In genomic region chr3:80770106-80771079, GRCh38 we compare ENCODE assay signal across 14 cellular contexts.
A peak's percentile ranks its signal among the peaks of the same experiment; 100 is the strongest.
DNase-seq lines count a peak whose midpoint lies in the region; ATAC-seq and TF ChIP-seq lines count a peak whose summit lies in the region.
"Had no signal": no experiment of that assay in that cellular context is flagged by ENCODE, and none has a peak within 500 bp of the region (broad histone marks: within the 10 kb centered on the region; RNA-seq: fewer than 3 reads in every experiment).

No MANE protein-coding gene starts in this region.

- H3K4me1 ChIP-seq in thymus (ENCODE audit: control insufficient read depth, insufficient read depth, low read length), result no peaks in the 10 kb centered on the region
- H3K4me1 ChIP-seq in lower lobe of right lung, result no peaks in the 10 kb centered on the region
- H3K4me1 ChIP-seq: breast epithelium, upper lobe of left lung had no signal

- no peak for DNase-seq in activated naive CD4-positive, alpha-beta T cell treated with anti-CD3 and anti-CD28 coated beads, Interleukin-2, amount 50 U/mL, for 16 hours
- peak; percentile 80 for DNase-seq in SK-N-DZ (ENCODE audit: low spot score)
- peak; percentile 40 for DNase-seq in fibroblast of the aortic adventitia (ENCODE audit: low read depth)
- DNase-seq in omental fat pad (ENCODE audit: low spot score), result no peak
- no peak for DNase-seq in lower lobe of right lung
- DNase-seq: foreskin fibroblast, GDM1, HCEC 1CT, MM.1S had no signal

- H3K4me1 Mint-ChIP-seq in activated naive CD4-positive, alpha-beta T cell treated with anti-CD3 and anti-CD28 coated beads, Interleukin-2, amount 50 U/mL, for 24 hours, result no peaks in the 10 kb centered on the region

- H3K4me3 ChIP-seq in fibroblast of the aortic adventitia (ENCODE audit: low read depth, low read length), result peak overlapping the region; percentile 50
- peak overlapping the region; percentile 10 for H3K4me3 ChIP-seq in thymus (ENCODE audit: low read length)
- no peak overlapping the region for H3K4me3 ChIP-seq in lower lobe of right lung
- H3K4me3 ChIP-seq: breast epithelium had no signal

- no peak overlapping the region for H3K4me3 Mint-ChIP-seq in activated naive CD4-positive, alpha-beta T cell treated with anti-CD3 and anti-CD28 coated beads, Interleukin-2, amount 50 U/mL, for 24 hours

- H3K9me3 Mint-ChIP-seq in activated naive CD4-positive, alpha-beta T cell treated with anti-CD3 and anti-CD28 coated beads, Interleukin-2, amount 50 U/mL, for 24 hours, result peaks cover 5% of the 10 kb centered on the region

- H3K36me3 ChIP-seq in thymus (ENCODE audit: control insufficient read depth, insufficient read depth) (no peaks in the 10 kb centered on the region), lower lobe of right lung (no peaks in the 10 kb centered on the region)
- H3K36me3 ChIP-seq: breast epithelium, upper lobe of left lung had no signal

- no peaks in the 10 kb centered on the region for H3K27me3 Mint-ChIP-seq in activated naive CD4-positive, alpha-beta T cell treated with anti-CD3 and anti-CD28 coated beads, Interleukin-2, amount 50 U/mL, for 24 hours

- intact Hi-C loops in lower lobe of right lung (cut with DNase I), result no loop called here

- TF ChIP-seq CTCF in fibroblast of the aortic adventitia (IDR thresholded peaks at IDR 0.05; ENCODE audit: insufficient read depth, low read length) (no peak), omental fat pad (IDR thresholded peaks at IDR 0.05) (no peak), lower lobe of right lung (IDR thresholded peaks at IDR 0.05) (no peak)

- peak overlapping the region; percentile 77 for H3K27ac Mint-ChIP-seq in activated naive CD4-positive, alpha-beta T cell treated with anti-CD3 and anti-CD28 coated beads, Interleukin-2, amount 50 U/mL, for 24 hours

- no peaks in the 10 kb centered on the region for H3K36me3 Mint-ChIP-seq in activated naive CD4-positive, alpha-beta T cell treated with anti-CD3 and anti-CD28 coated beads, Interleukin-2, amount 50 U/mL, for 24 hours

- no peak for ATAC-seq in HG02759 (IDR thresholded peaks at IDR 0.05; ENCODE audit: unreplicated experiment)
- no peak for ATAC-seq in omental fat pad (ENCODE audit: low FRiP score)
- ATAC-seq in lower lobe of right lung, result no peak

- 87% methylated on average over 47 of the region's 61 CpGs for WGBS in thymus

- no peaks in the 10 kb centered on the region for H3K27me3 ChIP-seq in thymus (ENCODE audit: control insufficient read depth, insufficient read depth)
- H3K27me3 ChIP-seq in lower lobe of right lung (ENCODE audit: low read depth), result no peaks in the 10 kb centered on the region
- H3K27me3 ChIP-seq: breast epithelium, upper lobe of left lung had no signal

- H3K27ac ChIP-seq in thymus (ENCODE audit: low read depth) (no peak overlapping the region), lower lobe of right lung (no peak overlapping the region)
- H3K27ac ChIP-seq: breast epithelium, upper lobe of left lung had no signal

- H3K9me3 ChIP-seq in thymus (ENCODE audit: control insufficient read depth) (no peaks in the 10 kb centered on the region), lower lobe of right lung (no peaks in the 10 kb centered on the region)
- H3K9me3 ChIP-seq: breast epithelium, upper lobe of left lung had no signal

Comparison
In these comparisons a context has a peak if more than half of its experiments do, and no peak if none do; other contexts are left out.
1. DNase-seq: peak in SK-N-DZ (single experiment) and fibroblast of the aortic adventitia (single experiment); none in activated naive CD4-positive, alpha-beta T cell treated with anti-CD3 and anti-CD28 coated beads, Interleukin-2, amount 50 U/mL, for 16 hours (single experiment), omental fat pad (single experiment) and lower lobe of right lung (single experiment).